In the genomic region with DNA sequence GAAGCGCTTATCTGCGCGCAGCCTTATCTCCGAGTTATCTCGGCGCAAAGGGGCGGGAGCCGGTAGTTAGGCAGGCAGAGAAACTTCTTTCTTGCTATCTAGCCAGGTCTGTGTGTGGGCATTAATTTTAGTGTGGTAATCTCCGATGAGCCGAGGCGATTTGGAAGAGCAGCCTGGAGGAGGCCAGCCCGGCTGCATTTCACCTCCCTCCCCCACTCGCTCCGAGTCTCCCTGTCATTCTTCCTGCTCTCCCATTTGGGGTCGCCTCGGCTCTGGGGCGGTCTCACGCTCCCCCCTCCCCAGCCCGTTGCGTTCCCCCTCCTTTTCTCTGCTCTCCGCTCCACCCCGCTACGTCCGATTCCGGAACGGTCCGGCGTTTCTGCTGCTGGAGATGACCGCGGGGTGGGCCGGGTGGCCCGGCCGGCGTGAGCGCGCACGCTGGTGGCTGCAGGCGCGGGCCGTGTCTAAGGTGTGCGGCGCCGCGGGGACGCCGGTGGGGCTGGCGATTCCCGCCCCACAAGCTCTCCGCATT, we compare ENCODE assay signal across 8 cellular contexts. TPM values are rescaled to one million over a fixed set of nuclear protein-coding genes. Genes with fewer than 3 reads are reported as not detected.
DNase-seq lines count a peak whose midpoint lies in the region; ATAC-seq and TF ChIP-seq lines count a peak whose summit lies in the region.

No MANE protein-coding gene starts in this region.

- peak overlapping the region; percentile 60 to 87 (median 78) for H3K4me3 Mint-ChIP-seq in CD4-positive, CD25-positive, alpha-beta regulatory T cell
- peak overlapping the region; percentile 85 for H3K4me3 Mint-ChIP-seq in activated T-helper 1 cell treated with anti-CD3 and anti-CD28 coated beads, Interleukin-12 subunit alpha, Interleukin-12 subunit beta, Interleukin-2, Interleukin-4 antibody, amounts not matched to agents 30 ng/mL and 10 ng/mL and 1 ng/mL, durations not matched to agents 14 hours and 24 hours and 36 hours

- peaks cover 0 to 27% (median 12%) of the 10 kb centered on the region in 4 donors for H3K4me1 Mint-ChIP-seq in CD4-positive, CD25-positive, alpha-beta regulatory T cell
- H3K4me1 Mint-ChIP-seq in activated T-helper 1 cell treated with anti-CD3 and anti-CD28 coated beads, Interleukin-12 subunit alpha, Interleukin-12 subunit beta, Interleukin-2, Interleukin-4 antibody, amounts not matched to agents 30 ng/mL and 10 ng/mL and 1 ng/mL, durations not matched to agents 14 hours and 24 hours and 36 hours (ENCODE audit: low read depth), result no peaks in the 10 kb centered on the region

- no peak overlapping the region for H3K27ac Mint-ChIP-seq in CD4-positive, CD25-positive, alpha-beta regulatory T cell
- peak overlapping the region; percentile 55 for H3K27ac Mint-ChIP-seq in activated T-helper 1 cell treated with anti-CD3 and anti-CD28 coated beads, Interleukin-12 subunit alpha, Interleukin-12 subunit beta, Interleukin-2, Interleukin-4 antibody, amounts not matched to agents 30 ng/mL and 10 ng/mL and 1 ng/mL, durations not matched to agents 14 hours and 24 hours and 36 hours

- H3K4me3 ChIP-seq in CD4-positive, CD25-positive, alpha-beta regulatory T cell (ENCODE audit: low read depth, low read length), result no peak overlapping the region
- peak overlapping the region; percentile 66 to 91 (median 70) for H3K4me3 ChIP-seq in gastrocnemius medialis

- intact Hi-C loops in activated T-helper 1 cell treated with anti-CD3 and anti-CD28 coated beads, Interleukin-12 subunit alpha, Interleukin-12 subunit beta, Interleukin-2, Interleukin-4 antibody, amounts not matched to agents 30 ng/mL and 10 ng/mL and 1 ng/mL, durations not matched to agents 14 hours and 24 hours and 36 hours (cut with micrococcal nuclease), result loop anchor here (2.0 kb wide), 2 partner anchors 179 to 393 kb away; no protein-coding TSS in a partner anchor
- intact Hi-C loops in left ventricle myocardium superior (cut with micrococcal nuclease), result loop anchor here (10.0 kb wide), 1 partner anchor 175 kb away; no protein-coding TSS in a partner anchor
- intact Hi-C loops in gastrocnemius medialis (cut with DNase I; ENCODE audit: low total_unique reads), result loop anchor here (2.0 kb wide), 1 partner anchor 393 kb away; no protein-coding TSS in a partner anchor

- H3K9me3 ChIP-seq in CD4-positive, CD25-positive, alpha-beta regulatory T cell (ENCODE audit: control insufficient read depth in 2 of 2, low read length in 2 of 2), result no peaks in the 10 kb centered on the region
- H3K9me3 ChIP-seq in gastrocnemius medialis, result no peaks in the 10 kb centered on the region

- H3K9me3 Mint-ChIP-seq in CD4-positive, CD25-positive, alpha-beta regulatory T cell, result peaks cover 0 to 2% (median 0%) of the 10 kb centered on the region in 7 donors
- H3K9me3 Mint-ChIP-seq in activated T-helper 1 cell treated with anti-CD3 and anti-CD28 coated beads, Interleukin-12 subunit alpha, Interleukin-12 subunit beta, Interleukin-2, Interleukin-4 antibody, amounts not matched to agents 30 ng/mL and 10 ng/mL and 1 ng/mL, durations not matched to agents 14 hours and 24 hours and 36 hours, result no peaks in the 10 kb centered on the region

- TF ChIP-seq POLR2A in gastrocnemius medialis (IDR thresholded peaks at IDR 0.05), result no peak

- H3K4me1 ChIP-seq in CD4-positive, CD25-positive, alpha-beta regulatory T cell (ENCODE audit: control insufficient read depth, insufficient read depth, low read length, poor library complexity, severe bottlenecking), result peaks cover 23% of the 10 kb centered on the region
- peaks cover 5 to 23% of the 10 kb centered on the region in 2 donors for H3K4me1 ChIP-seq in gastrocnemius medialis

- in situ Hi-C loops in gastrocnemius medialis (cut with MboI; ENCODE audit: low sequenced_read_pairs in 4 of 4), result loop anchor here in 3 of 4 donors (25.0 kb wide), 4 partner anchors 92 to 392 kb away; no protein-coding TSS in a partner anchor

- TF ChIP-seq CTCF in gastrocnemius medialis (IDR thresholded peaks at IDR 0.05 in 4 of 5, conservative IDR thresholded peaks at IDR 0.05 in 1 of 5), result no peak

- no peak for DNase-seq in CD4-positive, CD25-positive, alpha-beta regulatory T cell
- DNase-seq in activated T-helper 1 cell treated with anti-CD3 and anti-CD28 coated beads, Interleukin-12 subunit alpha, Interleukin-12 subunit beta, Interleukin-2, Interleukin-4 antibody, amounts not matched to agents 30 ng/mL and 10 ng/mL and 1 ng/mL, durations not matched to agents 14 hours and 24 hours and 36 hours (ENCODE audit: low spot score), result no peak
- DNase-seq in left ventricle myocardium superior, result peak; percentile 68
- no peak for DNase-seq in gastrocnemius medialis
- no peak for DNase-seq in effector CD4-positive, alpha-beta T cell
- no peak for DNase-seq in midbrain (lab: John Stamatoyannopoulos, UW)
- no peak for DNase-seq in NCI-H748 (lab: John Stamatoyannopoulos, UW; ENCODE audit: unreplicated experiment)

- no peaks in the 10 kb centered on the region for H3K36me3 ChIP-seq in CD4-positive, CD25-positive, alpha-beta regulatory T cell (ENCODE audit: control insufficient read depth, insufficient read depth, low read length)
- no peaks in the 10 kb centered on the region for H3K36me3 ChIP-seq in gastrocnemius medialis

- H3K27ac ChIP-seq in CD4-positive, CD25-positive, alpha-beta regulatory T cell (ENCODE audit: insufficient read depth, low read length, poor library complexity, severe bottlenecking), result no peak overlapping the region
- H3K27ac ChIP-seq in gastrocnemius medialis, result peak overlapping the region; percentile 43 to 72 (median 65)

- peaks cover 79% of the 10 kb centered on the region for H3K27me3 Mint-ChIP-seq in CD4-positive, CD25-positive, alpha-beta regulatory T cell
- H3K27me3 Mint-ChIP-seq in activated T-helper 1 cell treated with anti-CD3 and anti-CD28 coated beads, Interleukin-12 subunit alpha, Interleukin-12 subunit beta, Interleukin-2, Interleukin-4 antibody, amounts not matched to agents 30 ng/mL and 10 ng/mL and 1 ng/mL, durations not matched to agents 14 hours and 24 hours and 36 hours (ENCODE audit: insufficient read depth), result peaks cover 68% of the 10 kb centered on the region

- H3K27me3 ChIP-seq in CD4-positive, CD25-positive, alpha-beta regulatory T cell (ENCODE audit: control insufficient read depth, insufficient read depth, low read length), result peaks cover 7% of the 10 kb centered on the region
- peaks cover 84 to 94% (median 93%) of the 10 kb centered on the region in 3 donors for H3K27me3 ChIP-seq in gastrocnemius medialis

- no peaks in the 10 kb centered on the region for H3K36me3 Mint-ChIP-seq in CD4-positive, CD25-positive, alpha-beta regulatory T cell
- no peaks in the 10 kb centered on the region for H3K36me3 Mint-ChIP-seq in activated T-helper 1 cell treated with anti-CD3 and anti-CD28 coated beads, Interleukin-12 subunit alpha, Interleukin-12 subunit beta, Interleukin-2, Interleukin-4 antibody, amounts not matched to agents 30 ng/mL and 10 ng/mL and 1 ng/mL, durations not matched to agents 14 hours and 24 hours and 36 hours (ENCODE audit: low read depth)

- no peak for ATAC-seq in CD4-positive, CD25-positive, alpha-beta regulatory T cell (ENCODE audit: low read depth in 2 of 2)
- ATAC-seq in HG02759 (IDR thresholded peaks at IDR 0.05; ENCODE audit: unreplicated experiment), result peak; percentile 15
- ATAC-seq in left ventricle myocardium superior, result peak; percentile 5
- peak; percentile 26 to 39 for ATAC-seq in gastrocnemius medialis

RNA-seq across cellular contexts. Expression of gene GATA6, which starts 0.6 kb away (rescaled TPM):
- 0.10 TPM for total RNA-seq in CD4-positive, CD25-positive, alpha-beta regulatory T cell
- polyA plus RNA-seq in CD4-positive, CD25-positive, alpha-beta regulatory T cell, result not detected
- not detected in 2 replicates for total RNA-seq in activated T-helper 1 cell treated with anti-CD3 and anti-CD28 coated beads, Interleukin-12 subunit alpha, Interleukin-12 subunit beta, Interleukin-2, Interleukin-4 antibody, amounts not matched to agents 30 ng/mL and 10 ng/mL and 1 ng/mL, durations not matched to agents 14 hours and 24 hours and 36 hours
- total RNA-seq in left ventricle myocardium superior, result 62.3 TPM
- total RNA-seq in gastrocnemius medialis, result 1 to 10 TPM in 1 of 4 donors, under 1 TPM in 3; 0.34 to 1.2 (median 0.86) TPM

Comparison
In these comparisons a context has a peak if more than half of its experiments do, and no peak if none do; other contexts are left out.
1. ATAC-seq: peak in HG02759 (single experiment), left ventricle myocardium superior (single experiment) and gastrocnemius medialis (2 of 2); none in CD4-positive, CD25-positive, alpha-beta regulatory T cell (0 of 2).
2. RNA of gene GATA6, which starts 0.6 kb away (total RNA-seq): 62.3 TPM in left ventricle myocardium superior (single experiment); 0.34 to 1.2 TPM in gastrocnemius medialis, 0.10 TPM in CD4-positive, CD25-positive, alpha-beta regulatory T cell (single experiment) and not detected in activated T-helper 1 cell treated with anti-CD3 and anti-CD28 coated beads, Interleukin-12 subunit alpha, Interleukin-12 subunit beta, Interleukin-2, Interleukin-4 antibody, amounts not matched to agents 30 ng/mL and 10 ng/mL and 1 ng/mL, durations not matched to agents 14 hours and 24 hours and 36 hours; every median in the first group is over 10 times any median in the second.